30 cellular contexts compared by ENCODE assay signal in the genomic region with DNA sequence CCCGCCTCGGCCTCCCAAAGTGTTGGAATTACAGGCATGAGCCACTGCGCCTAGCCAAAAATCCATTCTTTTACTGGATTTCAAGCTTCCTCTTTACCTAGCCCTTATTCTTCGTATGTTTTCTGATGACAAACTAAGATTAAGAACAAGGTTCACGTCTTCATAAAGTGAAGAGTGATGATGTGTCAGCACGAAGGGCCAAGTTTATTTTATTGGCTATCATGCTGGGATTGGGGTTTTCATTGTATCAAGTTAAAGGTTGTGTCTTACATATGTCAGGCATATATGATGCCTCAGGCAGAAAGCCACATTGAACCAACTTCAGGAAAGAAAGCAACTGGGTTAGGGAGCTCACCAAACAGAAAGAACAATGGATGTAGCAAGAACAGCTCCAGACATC. TPM values are rescaled to one million over a fixed set of nuclear protein-coding genes. Genes with fewer than 3 reads are reported as not detected.
"Had no signal": no experiment of that assay in that cellular context is flagged by ENCODE, and none has a peak within 500 bp of the region (broad histone marks: within the 10 kb centered on the region; RNA-seq: fewer than 3 reads in every experiment).

No MANE protein-coding gene starts in this region.

- DNase-seq: stimulated activated CD4-positive, alpha-beta T cell treated with anti-CD3 and anti-CD28 coated beads, Interleukin-2, amount 100 ng/mL, for 24 hours; stimulated activated CD4-positive, alpha-beta T cell treated with anti-CD3 and anti-CD28 coated beads, Interleukin-2, amount 100 ng/mL, for 48 hours; stimulated activated CD4-positive, alpha-beta T cell treated with anti-CD3 and anti-CD28 coated beads, Interleukin-4, amount 100 ng/mL, for 24 hours; stimulated activated CD8-positive, alpha-beta memory T cell treated with anti-CD3 and anti-CD28 coated beads, Interleukin-4, amount 100 ng/mL, for 48 hours; stimulated activated naive B cell treated with anti-CD40 and anti-IgM and Interleukin-4, amounts not matched to agents 10 μg/mL and 1 μg/mL and 100 μg/mL, for 72 hours; stimulated activated naive CD4-positive, alpha-beta T cell; stimulated activated naive CD4-positive, alpha-beta T cell treated with Interleukin-2 at 50 U/mL for 16 hours; stimulated activated naive CD8-positive, alpha-beta T cell treated with anti-CD3 and anti-CD28 coated beads, Interleukin-15, amount 100 ng/mL, for 72 hours; stimulated activated naive CD8-positive, alpha-beta T cell treated with anti-CD3 and anti-CD28 coated beads, Interleukin-15, Interleukin-2, amounts not matched to agents 100 U/mL and 50 U/mL, for 24 hours; stomach; substantia nigra; testis; thyroid gland; tibial artery; transverse colon; trophoblast cell; upper lobe of left lung; upper lobe of right lung; uterus had no signal

- H3K36me3 ChIP-seq: stomach, suprapubic skin, thoracic aorta, thyroid gland, tibial artery, tibial nerve, transverse colon, upper lobe of left lung, upper lobe of right lung, uterus, vagina had no signal

- FAIRE-seq: urothelium cell line had no signal

- H3K4me1 ChIP-seq: stomach, suprapubic skin, testis, thyroid gland, tibial artery, tibial nerve, upper lobe of left lung, upper lobe of right lung, uterus, vagina had no signal

- H3K9me3 ChIP-seq: stomach, suprapubic skin, testis, thoracic aorta, thyroid gland, tibial artery, tibial nerve, transverse colon, upper lobe of left lung, upper lobe of right lung, uterus, vagina had no signal

- H3K4me3 ChIP-seq: stomach, suprapubic skin, testis, thoracic aorta, thyroid gland, tibial artery, tibial nerve, transverse colon, upper lobe of left lung, upper lobe of right lung, uterus, vagina had no signal

- H3K27ac ChIP-seq: stomach, suprapubic skin, testis, thoracic aorta, thyroid gland, tibial artery, tibial nerve, transverse colon, upper lobe of left lung, upper lobe of right lung, uterus, vagina had no signal

- ATAC-seq: stimulated activated effector memory CD8-positive, alpha-beta T cell treated with anti-CD3 and anti-CD28 coated beads, Interleukin-12 subunit alpha, Interleukin-12 subunit beta, amount 100 ng/mL, for 72 hours; stimulated activated memory B cell treated with anti-CD40 and anti-IgM and Interleukin-4, amounts not matched to agents 10 μg/mL and 1 μg/mL and 100 μg/mL, for 72 hours; stimulated activated naive B cell treated with anti-CD40 and anti-IgM and Interleukin-4, amounts not matched to agents 10 μg/mL and 1 μg/mL and 100 μg/mL, for 72 hours; stimulated activated naive CD8-positive, alpha-beta T cell treated with anti-CD3 and anti-CD28 coated beads, Interleukin-15, amount 100 ng/mL, for 72 hours; stimulated activated naive CD8-positive, alpha-beta T cell treated with anti-CD3 and anti-CD28 coated beads, Interleukin-15, Interleukin-2, amounts not matched to agents 100 U/mL and 50 U/mL, for 24 hours; upper lobe of right lung had no signal

- H3K27me3 ChIP-seq: stomach, suprapubic skin, testis, thyroid gland, tibial artery, tibial nerve, transverse colon, upper lobe of left lung, upper lobe of right lung, uterus, vagina had no signal

RNA-seq across cellular contexts. Expression of gene SLC17A3, which starts 19.7 kb away (rescaled TPM):
- total RNA-seq: stomach, subcutaneous adipose tissue, suprapubic skin, temporal lobe, thyroid gland, tibial nerve, transverse colon, upper lobe of right lung, ureter, urinary bladder, uterus, vagina had no signal
- polyA plus RNA-seq: stomach, urinary bladder had no signal

RNA-seq across cellular contexts. Expression of gene SLC17A2, which starts 36.7 kb away (rescaled TPM):
- total RNA-seq: stomach, subcutaneous adipose tissue, suprapubic skin, temporal lobe, thoracic aorta, thyroid gland, tibial nerve, transverse colon, upper lobe of left lung, upper lobe of right lung, ureter, uterus, vagina had no signal
- polyA plus RNA-seq: stomach had no signal
